In the genomic region with DNA sequence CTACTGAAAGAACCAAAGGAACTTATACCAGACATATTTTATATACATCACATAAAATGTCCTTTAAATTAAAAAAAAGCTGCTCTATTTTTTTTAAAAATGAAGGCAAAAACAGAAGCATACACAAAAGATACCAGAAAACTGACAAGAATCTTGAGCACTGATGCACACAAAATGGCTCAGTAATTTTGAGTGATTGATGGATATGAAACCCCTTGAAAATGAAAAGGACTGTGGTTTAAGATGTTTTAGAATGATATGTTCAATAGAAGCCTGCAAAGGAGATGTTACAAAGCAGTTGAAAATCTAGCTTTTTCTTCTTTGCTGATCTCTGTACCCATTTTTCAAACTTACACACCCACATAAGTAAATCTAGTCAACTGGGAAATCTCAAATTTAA, we compare ENCODE assay signal across 16 cellular contexts. TPM values are rescaled to one million over a fixed set of nuclear protein-coding genes. Genes with fewer than 3 reads are reported as not detected.
DNase-seq lines count a peak whose midpoint lies in the region; ATAC-seq and TF ChIP-seq lines count a peak whose summit lies in the region.
"Had no signal": no experiment of that assay in that cellular context is flagged by ENCODE, and none has a peak within 500 bp of the region (broad histone marks: within the 10 kb centered on the region; RNA-seq: fewer than 3 reads in every experiment).

No MANE protein-coding gene starts in this region.

- H3K27me3 ChIP-seq in MM.1S (replicated peaks; ENCODE audit: insufficient read depth, low read length), result no peaks in the 10 kb centered on the region
- H3K27me3 ChIP-seq: BE2C, brain microvascular endothelial cell, left lung had no signal

- no peak for ATAC-seq in stimulated activated naive CD8-positive, alpha-beta T cell treated with anti-CD3 and anti-CD28 coated beads, Interleukin-15, Interleukin-2, amounts not matched to agents 100 U/mL and 50 U/mL, for 24 hours
- ATAC-seq in activated T-helper 17 cell treated with anti-CD3 and anti-CD28 coated beads, Interleukin-2, amount 50 U/mL, for 72 hours (replicated peaks), result no peak
- ATAC-seq: left lung had no signal

- H3K9me3 ChIP-seq in MM.1S (replicated peaks; ENCODE audit: insufficient read depth, low read length), result no peaks in the 10 kb centered on the region
- H3K9me3 ChIP-seq: BE2C, left lung had no signal

- peak overlapping the region; percentile 37 for H3K4me3 Mint-ChIP-seq in stimulated activated naive CD8-positive, alpha-beta T cell treated with anti-CD3 and anti-CD28 coated beads, Interleukin-15, Interleukin-2, amounts not matched to agents 100 ng/mL and 50 ng/mL, for 24 hours
- peak overlapping the region; percentile 96 for H3K4me3 Mint-ChIP-seq in activated T-helper 17 cell treated with anti-CD3 and anti-CD28 coated beads, Interleukin-2, amount 50 U/mL, for 72 hours
- H3K4me3 Mint-ChIP-seq in MCF 10A (ENCODE audit: unreplicated experiment), result no peak overlapping the region

- POLR2A ChIA-PET in MCF 10A (lab: Yijun Ruan, JAX), result interaction anchor here (1.1 to 2.6 kb wide), 11 partner anchors 8 to 146 kb away, joined by 3 to 9 read pairs (median 6); a partner anchor contains a TSS

- H3K9me3 Mint-ChIP-seq in stimulated activated naive CD8-positive, alpha-beta T cell treated with anti-CD3 and anti-CD28 coated beads, Interleukin-15, Interleukin-2, amounts not matched to agents 100 ng/mL and 50 ng/mL, for 24 hours, result no peaks in the 10 kb centered on the region
- no peaks in the 10 kb centered on the region for H3K9me3 Mint-ChIP-seq in activated T-helper 17 cell treated with anti-CD3 and anti-CD28 coated beads, Interleukin-2, amount 50 U/mL, for 72 hours
- H3K9me3 Mint-ChIP-seq in MCF 10A (ENCODE audit: unreplicated experiment), result no peaks in the 10 kb centered on the region

- peaks cover 67% of the 10 kb centered on the region for H3K79me2 ChIP-seq in MM.1S (ENCODE audit: low read length)

- H3K4me1 Mint-ChIP-seq in stimulated activated naive CD8-positive, alpha-beta T cell treated with anti-CD3 and anti-CD28 coated beads, Interleukin-15, Interleukin-2, amounts not matched to agents 100 ng/mL and 50 ng/mL, for 24 hours (ENCODE audit: low read depth), result peaks cover 55% of the 10 kb centered on the region
- peaks cover 24% of the 10 kb centered on the region for H3K4me1 Mint-ChIP-seq in activated T-helper 17 cell treated with anti-CD3 and anti-CD28 coated beads, Interleukin-2, amount 50 U/mL, for 72 hours
- H3K4me1 Mint-ChIP-seq in MCF 10A (ENCODE audit: insufficient read depth, unreplicated experiment), result peaks cover 24% of the 10 kb centered on the region

- no peaks in the 10 kb centered on the region for H3K27me3 Mint-ChIP-seq in stimulated activated naive CD8-positive, alpha-beta T cell treated with anti-CD3 and anti-CD28 coated beads, Interleukin-15, Interleukin-2, amounts not matched to agents 100 ng/mL and 50 ng/mL, for 24 hours
- H3K27me3 Mint-ChIP-seq in activated T-helper 17 cell treated with anti-CD3 and anti-CD28 coated beads, Interleukin-2, amount 50 U/mL, for 72 hours, result no peaks in the 10 kb centered on the region
- no peaks in the 10 kb centered on the region for H3K27me3 Mint-ChIP-seq in MCF 10A (ENCODE audit: insufficient read depth, unreplicated experiment)

- no peaks in the 10 kb centered on the region for H3K9me2 ChIP-seq in MM.1S (replicated peaks; ENCODE audit: insufficient read depth, low read length)

- no peak overlapping the region for H3K27ac Mint-ChIP-seq in stimulated activated naive CD8-positive, alpha-beta T cell treated with anti-CD3 and anti-CD28 coated beads, Interleukin-15, Interleukin-2, amounts not matched to agents 100 ng/mL and 50 ng/mL, for 24 hours
- H3K27ac Mint-ChIP-seq in activated T-helper 17 cell treated with anti-CD3 and anti-CD28 coated beads, Interleukin-2, amount 50 U/mL, for 72 hours, result peak overlapping the region; percentile 99
- H3K27ac Mint-ChIP-seq in MCF 10A (ENCODE audit: low read depth, unreplicated experiment), result no peak overlapping the region

- intact Hi-C loops in MCF 10A (cut with micrococcal nuclease), result no loop called here
- intact Hi-C loops in cardiac septum (cut with DNase I), result no loop called here

- peaks cover 26% of the 10 kb centered on the region for H3K4me1 ChIP-seq in MM.1S (ENCODE audit: low read length)
- H3K4me1 ChIP-seq: BE2C had no signal

- DNase-seq in stimulated activated naive CD8-positive, alpha-beta T cell treated with anti-CD3 and anti-CD28 coated beads, Interleukin-15, Interleukin-2, amounts not matched to agents 100 U/mL and 50 U/mL, for 24 hours, result no peak
- no peak for DNase-seq in MM.1S
- no peak for DNase-seq in MCF 10A (ENCODE audit: unreplicated experiment)
- no peak for DNase-seq in DMS153 (lab: John Stamatoyannopoulos, UW)
- DNase-seq in cardiac septum (ENCODE audit: low spot score), result no peak
- no peak for DNase-seq in activated gamma-delta T cell (lab: John Stamatoyannopoulos, UW)
- DNase-seq: activated effector memory CD4-positive, alpha-beta T cell treated with anti-CD3 and anti-CD28 coated beads, Interleukin-2, amount 50 U/mL, for 16 hours; BE2C; brain microvascular endothelial cell; DMS79; left lung; NCI-H1105 treated with DMSO at 0.1 percent for 48 hours; NCI-H446; stimulated activated CD4-positive, alpha-beta T cell treated with anti-CD3 and anti-CD28 coated beads, Interleukin-15, amount 100 ng/mL, for 24 hours had no signal

- no peak overlapping the region for H3K9ac ChIP-seq in MM.1S (ENCODE audit: low read length)

- no peaks in the 10 kb centered on the region for H4K20me1 ChIP-seq in MM.1S (ENCODE audit: insufficient read depth, low read length)

- H3K36me3 Mint-ChIP-seq in stimulated activated naive CD8-positive, alpha-beta T cell treated with anti-CD3 and anti-CD28 coated beads, Interleukin-15, Interleukin-2, amounts not matched to agents 100 ng/mL and 50 ng/mL, for 24 hours (ENCODE audit: low read depth), result peaks cover 25% of the 10 kb centered on the region
- peaks cover 45% of the 10 kb centered on the region for H3K36me3 Mint-ChIP-seq in activated T-helper 17 cell treated with anti-CD3 and anti-CD28 coated beads, Interleukin-2, amount 50 U/mL, for 72 hours (ENCODE audit: low read depth)
- peaks cover 8% of the 10 kb centered on the region for H3K36me3 Mint-ChIP-seq in MCF 10A (ENCODE audit: insufficient read depth, unreplicated experiment)

- H3F3A ChIP-seq in MM.1S (ENCODE audit: insufficient read depth, low read length), result peaks cover 19% of the 10 kb centered on the region

- no TSS peak for BruUV-seq in MCF 10A (replicated peaks; lab: Mats Ljungman, UMichigan)

- 0 out of 2 replicates have a peak overlapping the region, but pooled peaks have one; percentile 74 for H3K4me2 ChIP-seq in MM.1S (ENCODE audit: low read depth, low read length)

- TF ChIP-seq CTCF in MM.1S (IDR thresholded peaks at IDR 0.05; ENCODE audit: low read length), result no peak
- no peak for TF ChIP-seq CTCF in MCF 10A (IDR thresholded peaks at IDR 0.05; ENCODE audit: unreplicated experiment)

- H3K4me3 ChIP-seq in MM.1S (ENCODE audit: low read length), result no peak overlapping the region
- H3K4me3 ChIP-seq: left lung had no signal

- CTCF ChIA-PET in MCF 10A (lab: Yijun Ruan, JAX), result interaction anchor here (0.9 kb wide), 1 partner anchor 27 kb away, joined by 4 read pairs; no protein-coding TSS in a partner anchor

- peaks cover 8% of the 10 kb centered on the region; the same call in 1 of the 2 replicates for H3K36me3 ChIP-seq in MM.1S (replicated peaks; ENCODE audit: insufficient read depth, low read length)
- H3K36me3 ChIP-seq: BE2C, brain microvascular endothelial cell, left lung had no signal

- no peak overlapping the region for H3K27ac ChIP-seq in MM.1S (ENCODE audit: low read length)
- H3K27ac ChIP-seq: brain microvascular endothelial cell, left lung had no signal

- H2AFZ ChIP-seq in MM.1S (ENCODE audit: low read length), result no peak overlapping the region

RNA-seq across cellular contexts. Expression of a gene that starts 2.7 kb away (rescaled TPM):
- total RNA-seq in activated T-helper 17 cell treated with anti-CD3 and anti-CD28 coated beads, Interleukin-2, amount 50 U/mL, for 72 hours, result 10 to 100 TPM; 15.6 to 21.3 TPM
- total RNA-seq in MCF 10A (2022) (11.5 and 13.5 TPM in 2 replicates), cardiac septum (13.6 TPM)

RNA-seq across cellular contexts. Expression of a gene that starts 55.9 kb away (rescaled TPM):
- 1 to 10 TPM; 8.4 to 8.5 TPM for total RNA-seq in activated T-helper 17 cell treated with anti-CD3 and anti-CD28 coated beads, Interleukin-2, amount 50 U/mL, for 72 hours
- 44.7 and 60.6 TPM in 2 replicates for total RNA-seq in MCF 10A (2022)
- total RNA-seq in cardiac septum, result 7.3 TPM
